ENCODE assay signal across 10 cellular contexts in genomic region chr9:36686471-36686870, GRCh38.
"Had no signal": no experiment of that assay in that cellular context is flagged by ENCODE, and none has a peak within 500 bp of the region (broad histone marks: within the 10 kb centered on the region; RNA-seq: fewer than 3 reads in every experiment).

No MANE protein-coding gene starts in this region.

- ATAC-seq: GM23338, HCT116, HepG2 had no signal

- H3K4me3 ChIP-seq: GM23338, HAP-1 had no signal

- DNase-seq: HFFc6, KG1 had no signal

- H3K36me3 Mint-ChIP-seq: IgD-negative memory B cell had no signal

- H3K9me3 Mint-ChIP-seq: HFFc6 had no signal

- FAIRE-seq: H1, H54, HepG2 had no signal

- H3K27ac ChIP-seq: HL-60 had no signal

- H3K4me3 Mint-ChIP-seq: GM23338, HFFc6, IgD-negative memory B cell had no signal

- H3K4me1 Mint-ChIP-seq: GM23338 had no signal

- H3K4me1 ChIP-seq: HAP-1 had no signal

- H3K27ac Mint-ChIP-seq: GM23338, HFFc6, IgD-negative memory B cell had no signal
